In genomic region chr1:17440074-17440826, GRCh38 we compare ENCODE assay signal across 8 cellular contexts. TPM values are rescaled to one million over a fixed set of nuclear protein-coding genes. Genes with fewer than 3 reads are reported as not detected.
DNase-seq lines count a peak whose midpoint lies in the region; ATAC-seq, FAIRE-seq and TF ChIP-seq lines count a peak whose summit lies in the region.

No MANE protein-coding gene starts in this region.

- H3K4me1 ChIP-seq in ACC112 (ENCODE audit: control insufficient read depth, insufficient read depth, low read length, unreplicated experiment), result peaks cover 29% of the 10 kb centered on the region
- peaks cover 42% of the 10 kb centered on the region for H3K4me1 ChIP-seq in HUES64 (ENCODE audit: insufficient read depth, low read length)
- H3K4me1 ChIP-seq in mucosa of rectum (ENCODE audit: control insufficient read depth in 2 of 2, insufficient read depth in 2 of 2, low read length in 2 of 2), result peaks cover 15% of the 10 kb centered on the region in 2 donors

- H3K9ac ChIP-seq in HUES64 (ENCODE audit: low read depth, low read length) (peak overlapping the region; percentile 82), mucosa of rectum (ENCODE audit: low read depth in 1 of 2, low read length in 2 of 2) (peak overlapping the region; percentile 61 to 78)

- H3K27me3 ChIP-seq in ACC112 (ENCODE audit: insufficient read depth, low read length) (no peaks in the 10 kb centered on the region), HUES64 (ENCODE audit: insufficient read depth, low read length) (peaks cover 23% of the 10 kb centered on the region), bronchial epithelial cell (ENCODE audit: control insufficient read depth, insufficient read depth, low read length) (no peaks in the 10 kb centered on the region), mucosa of rectum (ENCODE audit: control insufficient read depth in 2 of 2, insufficient read depth in 2 of 2, low read length in 2 of 2) (peaks cover 0 to 3% of the 10 kb centered on the region in 2 donors)

- peak overlapping the region; percentile 92 for H2AFZ ChIP-seq in ACC112 (ENCODE audit: low read length, unreplicated experiment)

- FAIRE-seq in bronchial epithelial cell (lab: Jason Lieb, UNC), result no peak

- H3K27ac ChIP-seq in ACC112 (ENCODE audit: low read depth, low read length), result peak overlapping the region; percentile 44; the same call in 1 of the 2 replicates
- 0 out of 2 replicates have a peak overlapping the region, but pooled peaks have one; percentile 37 for H3K27ac ChIP-seq in HUES64 (ENCODE audit: low read depth, low read length)
- peak overlapping the region; percentile 47 to 61 for H3K27ac ChIP-seq in mucosa of rectum (ENCODE audit: low read depth in 2 of 2, low read length in 2 of 2)

- H3K9me3 ChIP-seq in HUES64 (ENCODE audit: insufficient read depth, low read depth, low read length) (no peaks in the 10 kb centered on the region), mucosa of rectum (ENCODE audit: control insufficient read depth in 2 of 2, low read length in 2 of 2) (no peaks in the 10 kb centered on the region)

- TF ChIP-seq CTCF in bronchial epithelial cell (IDR thresholded peaks at IDR 0.05; ENCODE audit: insufficient read depth, low read length, severe bottlenecking), result no peak

- peaks cover 33% of the 10 kb centered on the region for H3K79me2 ChIP-seq in ACC112 (ENCODE audit: control insufficient read depth, insufficient read depth, low read length, unreplicated experiment)

- H3K4me3 ChIP-seq in ACC112 (ENCODE audit: low read depth, low read length) (peak overlapping the region; percentile 80), HUES64 (ENCODE audit: low read length) (peak overlapping the region; percentile 98), bronchial epithelial cell (ENCODE audit: low read depth, low read length) (peak overlapping the region; percentile 78), mucosa of rectum (ENCODE audit: low read length in 2 of 2) (peak overlapping the region; percentile 66 to 77)

- 14% methylated on average over 18 of the region's 18 CpGs for WGBS in HUES64

- ATAC-seq in GM21529 (IDR thresholded peaks at IDR 0.05; ENCODE audit: unreplicated experiment) (no peak), GM18511 (IDR thresholded peaks at IDR 0.05; ENCODE audit: unreplicated experiment) (no peak)

- no peak for DNase-seq in bronchial epithelial cell (ENCODE audit: low read depth)
- DNase-seq in DMS 273 (lab: John Stamatoyannopoulos, UW; ENCODE audit: unreplicated experiment), result no peak
- DNase-seq in AG08395 (ENCODE audit: low spot score), result no peak

- H3K36me3 ChIP-seq in ACC112 (ENCODE audit: insufficient read depth, low read length) (no peaks in the 10 kb centered on the region), HUES64 (ENCODE audit: insufficient read depth, low read length) (peaks cover 19% of the 10 kb centered on the region), bronchial epithelial cell (ENCODE audit: control insufficient read depth, insufficient read depth, low read length) (peaks cover 5% of the 10 kb centered on the region), mucosa of rectum (ENCODE audit: control insufficient read depth in 2 of 2, insufficient read depth in 2 of 2, low read length in 2 of 2) (peaks cover 0 to 2% of the 10 kb centered on the region in 2 donors)

RNA-seq across cellular contexts. Expression of gene RCC2, which starts 0.8 kb away (rescaled TPM):
- 225 TPM for polyA plus RNA-seq in HUES64 (2013, experiment 1 of 2)
- polyA plus RNA-seq in HUES64 (2013, experiment 2 of 2), result 198 TPM
- total RNA-seq in bronchial epithelial cell, result 135 and 152 TPM in 2 replicates
